In the genomic region with DNA sequence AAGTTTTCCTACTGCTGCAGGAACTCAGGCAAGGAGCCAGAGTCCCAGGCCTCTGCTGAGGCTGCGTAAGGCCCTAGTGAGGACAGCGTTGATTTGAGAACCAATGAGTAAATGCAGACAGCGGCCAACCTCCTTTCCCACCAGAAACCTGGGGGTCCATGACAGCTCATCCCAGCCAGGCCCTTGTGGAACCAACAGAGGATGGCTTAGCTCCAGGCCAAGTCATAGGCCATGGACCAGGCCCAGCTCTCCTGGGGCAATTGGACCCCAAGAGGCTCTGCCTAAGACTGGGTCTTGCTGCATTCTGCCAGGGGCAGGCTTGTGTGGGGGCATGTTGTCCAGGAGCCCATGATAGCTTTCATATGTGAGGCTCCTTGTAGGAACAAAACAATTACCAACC, we compare ENCODE assay signal across 24 cellular contexts.
DNase-seq lines count a peak whose midpoint lies in the region; ATAC-seq, FAIRE-seq and TF ChIP-seq lines count a peak whose summit lies in the region.
"Had no signal": no experiment of that assay in that cellular context is flagged by ENCODE, and none has a peak within 500 bp of the region (broad histone marks: within the 10 kb centered on the region; RNA-seq: fewer than 3 reads in every experiment).

No MANE protein-coding gene starts in this region.

- H3K18ac ChIP-seq in mesenchymal stem cell (ENCODE audit: low read depth in 1 of 2, low read length in 2 of 2) = no peak overlapping the region

- H3K27me3 ChIP-seq in mesenchymal stem cell (ENCODE audit: control insufficient read depth in 1 of 2, insufficient read depth in 1 of 2, low read length in 2 of 2) = no peaks in the 10 kb centered on the region
- H3K27me3 ChIP-seq in upper lobe of right lung = no peaks in the 10 kb centered on the region
- H3K27me3 ChIP-seq: BE2C, BLaER1 had no signal

- no peaks in the 10 kb centered on the region for H3K79me1 ChIP-seq in mesenchymal stem cell (replicated peaks; ENCODE audit: low read length, poor library complexity, severe bottlenecking)

- no peak overlapping the region for H3K14ac ChIP-seq in mesenchymal stem cell (ENCODE audit: low read length in 2 of 2)

- H2AFZ ChIP-seq in mesenchymal stem cell (ENCODE audit: low read depth, low read length) = no peak overlapping the region

- H3K36me3 ChIP-seq in kidney (ENCODE audit: control insufficient read depth in 1 of 2, insufficient read depth in 2 of 2, low read length in 2 of 2) (no peaks in the 10 kb centered on the region), mesenchymal stem cell (ENCODE audit: control insufficient read depth in 1 of 2, insufficient read depth in 2 of 2, low read depth in 1 of 2, low read length in 2 of 2) (no peaks in the 10 kb centered on the region), upper lobe of right lung (no peaks in the 10 kb centered on the region)
- H3K36me3 ChIP-seq: BE2C, BLaER1 had no signal

- H3K9me3 ChIP-seq in kidney (ENCODE audit: control insufficient read depth in 1 of 2, low read length in 2 of 2) = no peaks in the 10 kb centered on the region
- H3K9me3 ChIP-seq in mesenchymal stem cell (ENCODE audit: control insufficient read depth, low read length) = no peaks in the 10 kb centered on the region
- no peaks in the 10 kb centered on the region for H3K9me3 ChIP-seq in upper lobe of right lung
- H3K9me3 ChIP-seq: BE2C, BLaER1 had no signal

- H4K8ac ChIP-seq in mesenchymal stem cell (ENCODE audit: low read length) = no peak overlapping the region

- peak overlapping the region in 1 of 2 experiments; percentile 42 for H2BK12ac ChIP-seq in mesenchymal stem cell (ENCODE audit: low read length in 2 of 2)

- no peak overlapping the region for H2BK15ac ChIP-seq in mesenchymal stem cell (ENCODE audit: low read depth, poor library complexity, severe bottlenecking)

- ATAC-seq in upper lobe of right lung = peak; percentile 29
- no peak for ATAC-seq in HG03139 (IDR thresholded peaks at IDR 0.05; ENCODE audit: unreplicated experiment)
- ATAC-seq: GM12878 had no signal

- 100% methylated on average over 3 of the region's 3 CpGs for WGBS in mesenchymal stem cell

- H3K4ac ChIP-seq in mesenchymal stem cell (ENCODE audit: low read depth in 1 of 2, low read length in 2 of 2) = no peak overlapping the region

- no peak overlapping the region for H4K91ac ChIP-seq in mesenchymal stem cell (ENCODE audit: low read length)

- no peak overlapping the region for H3K4me3 ChIP-seq in kidney (ENCODE audit: low read length in 2 of 2)
- no peak overlapping the region for H3K4me3 ChIP-seq in mesenchymal stem cell (ENCODE audit: insufficient read depth in 1 of 2, low read depth in 1 of 2, low read length in 2 of 2)
- H3K4me3 ChIP-seq in upper lobe of right lung = no peak overlapping the region
- H3K4me3 ChIP-seq: BLaER1, GM12878 had no signal

- H3K4me1 ChIP-seq in kidney (ENCODE audit: control insufficient read depth in 1 of 2, insufficient read depth in 1 of 2, low read depth in 1 of 2, low read length in 2 of 2) (peaks cover 2 to 6% of the 10 kb centered on the region in 2 donors), mesenchymal stem cell (ENCODE audit: control insufficient read depth, insufficient read depth, low read depth, low read length) (peaks cover 7% of the 10 kb centered on the region), upper lobe of right lung (no peaks in the 10 kb centered on the region)
- H3K4me1 ChIP-seq: BE2C had no signal

- peak; percentile 44 for DNase-seq in kidney
- DNase-seq in mesenchymal stem cell = no peak
- no peak for DNase-seq in upper lobe of right lung
- no peak for DNase-seq in hypothalamus (lab: John Stamatoyannopoulos, UW)
- DNase-seq: 8988T; ACHN; BE2C; C1 segment of cervical spinal cord; CD4-positive, CD25-positive, alpha-beta regulatory T cell; CD8-positive, alpha-beta memory T cell; COR-L47; DMS 273 treated with DMSO at 0.1 percent for 48 hours; DMS153; DMS53; DMS79; DND-41; EL; GDM1 had no signal

- H3K9ac ChIP-seq in kidney (ENCODE audit: low read length in 2 of 2) = no peak overlapping the region
- no peak overlapping the region for H3K9ac ChIP-seq in mesenchymal stem cell (ENCODE audit: low read length)
- H3K9ac ChIP-seq: BLaER1 had no signal

- H2AK5ac ChIP-seq in mesenchymal stem cell (ENCODE audit: low read length, severe bottlenecking) = peak overlapping the region; percentile 21

- H3K4me2 ChIP-seq in mesenchymal stem cell (ENCODE audit: low read length, poor library complexity, severe bottlenecking) = no peak overlapping the region
- H3K4me2 ChIP-seq: BLaER1 had no signal

- no peak overlapping the region for H3K23ac ChIP-seq in mesenchymal stem cell (ENCODE audit: low read length in 2 of 2)

- H2BK120ac ChIP-seq in mesenchymal stem cell (ENCODE audit: low read depth, low read length) = no peak overlapping the region

- no peak overlapping the region for H2BK5ac ChIP-seq in mesenchymal stem cell (ENCODE audit: low read depth, low read length, poor library complexity, severe bottlenecking)

- TF ChIP-seq CTCF in kidney (IDR thresholded peaks at IDR 0.05; ENCODE audit: borderline replicate concordance, extremely low read depth, insufficient read depth) = no peak
- no peak for TF ChIP-seq CTCF in upper lobe of right lung (IDR thresholded peaks at IDR 0.05)

- FAIRE-seq in kidney (lab: Jason Lieb, UNC) = no peak
- FAIRE-seq: A204.1, GM12878, GM12892, GM18507 had no signal

- intact Hi-C loops in kidney (cut with DNase I) (no loop called here), upper lobe of right lung (cut with DNase I) (no loop called here)

- H3K27ac ChIP-seq in kidney (ENCODE audit: low read depth in 2 of 2, low read length in 2 of 2) (no peak overlapping the region), mesenchymal stem cell (ENCODE audit: low read length, poor library complexity, severe bottlenecking) (no peak overlapping the region), upper lobe of right lung (no peak overlapping the region)
- H3K27ac ChIP-seq: BLaER1 had no signal
